In the genomic region with DNA sequence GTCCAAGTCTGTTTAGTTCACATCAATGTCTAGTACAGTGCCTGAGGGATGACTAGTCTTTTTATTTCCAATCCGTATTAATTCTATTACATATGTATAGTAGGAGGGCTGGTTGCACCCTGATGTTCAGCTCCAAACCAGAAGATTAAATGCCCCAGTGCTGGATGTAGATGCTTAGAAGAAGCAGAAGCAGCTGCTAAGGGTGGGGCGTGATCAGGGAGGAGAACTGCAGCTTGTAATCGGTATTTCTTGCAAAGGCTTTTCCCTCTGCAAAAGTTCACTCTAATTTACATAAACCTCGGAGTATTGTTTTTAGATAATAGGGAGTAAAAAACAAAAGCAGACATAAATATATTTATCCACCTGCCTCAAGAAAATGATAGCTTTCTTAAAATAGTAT, we compare ENCODE assay signal across 10 cellular contexts.
A peak's percentile ranks its signal among the peaks of the same experiment; 100 is the strongest.
DNase-seq lines count a peak whose midpoint lies in the region; ATAC-seq and TF ChIP-seq lines count a peak whose summit lies in the region.
"Had no signal": no experiment of that assay in that cellular context is flagged by ENCODE, and none has a peak within 500 bp of the region (broad histone marks: within the 10 kb centered on the region; RNA-seq: fewer than 3 reads in every experiment).

No MANE protein-coding gene starts in this region.

- no peaks in the 10 kb centered on the region for H4K20me1 ChIP-seq in DOHH2 (ENCODE audit: control insufficient read depth, insufficient read depth, low read depth, low read length)

- ATAC-seq in GM21528 (IDR thresholded peaks at IDR 0.05; ENCODE audit: low FRiP score, unreplicated experiment) (peak; percentile 27), GM18858 (IDR thresholded peaks at IDR 0.05; ENCODE audit: unreplicated experiment) (no peak)
- ATAC-seq: psoas muscle had no signal

- H3K27ac ChIP-seq in DOHH2 (ENCODE audit: low read depth, low read length): peak overlapping the region; percentile 56
- peak overlapping the region; percentile 62 for H3K27ac ChIP-seq in effector memory CD4-positive, alpha-beta T cell (ENCODE audit: insufficient read depth, low read length, poor library complexity, severe bottlenecking)
- H3K27ac ChIP-seq: GM23248, psoas muscle had no signal

- H3K4me3 ChIP-seq in DOHH2 (ENCODE audit: low read length): peak overlapping the region; percentile 55
- no peak overlapping the region for H3K4me3 ChIP-seq in effector memory CD4-positive, alpha-beta T cell (ENCODE audit: insufficient read depth, low read depth, low read length, poor library complexity, severe bottlenecking)
- H3K4me3 ChIP-seq: GM23248, psoas muscle had no signal

- H3K27me3 ChIP-seq in DOHH2 (ENCODE audit: control insufficient read depth, low read length): no peaks in the 10 kb centered on the region
- no peaks in the 10 kb centered on the region for H3K27me3 ChIP-seq in effector memory CD4-positive, alpha-beta T cell (replicated peaks; ENCODE audit: control insufficient read depth, insufficient read depth, low read length, poor library complexity, severe bottlenecking)

- H3K9me2 ChIP-seq in DOHH2 (replicated peaks; ENCODE audit: control insufficient read depth, low read length): no peaks in the 10 kb centered on the region

- peak overlapping the region; percentile 65 for H3K4me2 ChIP-seq in DOHH2 (ENCODE audit: low read length)

- DNase-seq in NAMALWA (ENCODE audit: low spot score) (peak; percentile 67), SHP77 (lab: John Stamatoyannopoulos, UW) (no peak), KG1 (lab: John Stamatoyannopoulos, UW) (no peak)
- no peak for DNase-seq in effector memory CD4-positive, alpha-beta T cell
- no peak for DNase-seq in effector CD4-positive, alpha-beta T cell
- DNase-seq: GM23248, psoas muscle had no signal

- peaks cover 23% of the 10 kb centered on the region for H3F3A ChIP-seq in DOHH2 (ENCODE audit: control insufficient read depth, insufficient read depth)

- no peak for TF ChIP-seq CTCF in DOHH2 (IDR thresholded peaks at IDR 0.05; ENCODE audit: low read depth, low read length, poor library complexity, severe bottlenecking)

- peaks cover 3% of the 10 kb centered on the region; the same call in 1 of the 2 replicates for H3K36me3 ChIP-seq in DOHH2 (ENCODE audit: control insufficient read depth, low read length)
- no peaks in the 10 kb centered on the region for H3K36me3 ChIP-seq in effector memory CD4-positive, alpha-beta T cell (ENCODE audit: control insufficient read depth, insufficient read depth, low read length)

- H3K4me1 ChIP-seq in DOHH2 (ENCODE audit: control insufficient read depth, low read length): peaks cover 77% of the 10 kb centered on the region
- peaks cover 23% of the 10 kb centered on the region for H3K4me1 ChIP-seq in effector memory CD4-positive, alpha-beta T cell (ENCODE audit: control insufficient read depth, insufficient read depth, low read length, poor library complexity, severe bottlenecking)
- H3K4me1 ChIP-seq: psoas muscle had no signal

- no peaks in the 10 kb centered on the region for H3K9me3 ChIP-seq in DOHH2 (ENCODE audit: control insufficient read depth, insufficient read depth, low read length)
- no peaks in the 10 kb centered on the region for H3K9me3 ChIP-seq in effector memory CD4-positive, alpha-beta T cell (ENCODE audit: control insufficient read depth, low read length)
- H3K9me3 ChIP-seq: psoas muscle had no signal

- no peaks in the 10 kb centered on the region for H3K79me2 ChIP-seq in DOHH2 (ENCODE audit: control insufficient read depth, low read length)
